28 cellular contexts compared by ENCODE assay signal in genomic region chr3:17479681-17480405, GRCh38.
"Had no signal": no experiment of that assay in that cellular context is flagged by ENCODE, and none has a peak within 500 bp of the region (broad histone marks: within the 10 kb centered on the region; RNA-seq: fewer than 3 reads in every experiment).

No MANE protein-coding gene starts in this region.

- H3K4me3 Mint-ChIP-seq: activated CD8-positive, alpha-beta T cell treated with anti-CD3 and anti-CD28 coated beads for 36 hours; activated naive CD4-positive, alpha-beta T cell treated with anti-CD3 and anti-CD28 coated beads, Interleukin-2, amount 50 U/mL, for 24 hours; activated naive CD8-positive, alpha-beta T cell treated with anti-CD3 and anti-CD28 coated beads, Interleukin-2, amount 10 ng/mL, durations not matched to agents 7 days and 5 days; activated T-cell treated with anti-CD3 and anti-CD28 coated beads, Interleukin-2, amount 50 U/mL, for 24 hours; T-helper 1 cell treated with Interleukin-12 subunit alpha and Interleukin-12 subunit beta and Interleukin-4 antibody, amounts not matched to agents 30 μg/mL and 1 μg/mL, for 36 hours; T-helper 2 cell treated with Interferon-gamma antibody and Interleukin-4, amounts not matched to agents 5 μg/mL and 100 μg/mL, for 36 hours; WTC11 had no signal

- DNase-seq: activated CD4-positive, alpha-beta T cell treated with anti-CD3 and anti-CD28 coated beads for 4 hours; activated CD8-positive, alpha-beta T cell treated with anti-CD3 and anti-CD28 coated beads for 36 hours; activated gamma-delta T cell; activated naive CD4-positive, alpha-beta T cell treated with Interleukin-2 at 50 U/mL for 16 hours; activated naive CD8-positive, alpha-beta T cell treated with anti-CD3 and anti-CD28 coated beads, Interleukin-2, amount 10 ng/mL, durations not matched to agents 7 days and 5 days; activated T-cell treated with anti-CD3 and anti-CD28 coated beads, Interleukin-2, amount 50 U/mL, for 24 hours; amygdala; MM.1S; MV-4-11; NCI-H1092; NCI-H1436 treated with DMSO at 0.1 percent for 48 hours; NCI-H1694 treated with DMSO at 0.1 percent for 48 hours; NCI-H2029; NCI-H345; NCI-H524 treated with DMSO at 0.1 percent for 48 hours; SHP77; SK-N-SH had no signal

- H3K4me3 ChIP-seq: ascending aorta, cardiac muscle cell, SJSA1 had no signal

- H3K9me3 Mint-ChIP-seq: activated CD8-positive, alpha-beta T cell treated with anti-CD3 and anti-CD28 coated beads for 36 hours; activated naive CD4-positive, alpha-beta T cell treated with anti-CD3 and anti-CD28 coated beads, Interleukin-2, amount 50 U/mL, for 24 hours; activated naive CD8-positive, alpha-beta T cell treated with anti-CD3 and anti-CD28 coated beads, Interleukin-2, amount 10 ng/mL, durations not matched to agents 7 days and 5 days; activated T-cell treated with anti-CD3 and anti-CD28 coated beads, Interleukin-2, amount 50 U/mL, for 24 hours; activated T-helper 2 cell treated with anti-CD3 and anti-CD28 coated beads, Interferon-gamma antibody, Interleukin-2, Interleukin-4, amounts not matched to agents 10 μg/mL and 5 μg/mL and 100 μg/mL, durations not matched to agents 14 hours and 24 hours and 36 hours; T-helper 1 cell treated with Interleukin-12 subunit alpha and Interleukin-12 subunit beta and Interleukin-4 antibody, amounts not matched to agents 30 μg/mL and 1 μg/mL, for 36 hours; T-helper 2 cell treated with Interferon-gamma antibody and Interleukin-4, amounts not matched to agents 5 μg/mL and 100 μg/mL, for 36 hours; WTC11 had no signal

- H3K27me3 Mint-ChIP-seq: activated CD8-positive, alpha-beta T cell treated with anti-CD3 and anti-CD28 coated beads for 36 hours; activated naive CD4-positive, alpha-beta T cell treated with anti-CD3 and anti-CD28 coated beads, Interleukin-2, amount 50 U/mL, for 24 hours; activated naive CD8-positive, alpha-beta T cell treated with anti-CD3 and anti-CD28 coated beads, Interleukin-2, amount 10 ng/mL, durations not matched to agents 7 days and 5 days; activated T-cell treated with anti-CD3 and anti-CD28 coated beads, Interleukin-2, amount 50 U/mL, for 24 hours had no signal

- H3K36me3 ChIP-seq: ascending aorta, cardiac muscle cell, SJSA1 had no signal

- H3K4me2 ChIP-seq: KMS-11, SK-N-SH had no signal

- H3K4me1 Mint-ChIP-seq: activated naive CD8-positive, alpha-beta T cell treated with anti-CD3 and anti-CD28 coated beads, Interleukin-2, amount 10 ng/mL, durations not matched to agents 7 days and 5 days had no signal

- H3K9ac ChIP-seq: KMS-11, SK-N-SH had no signal

- H3K4me1 ChIP-seq: ascending aorta, SJSA1 had no signal

- H3K9me3 ChIP-seq: ascending aorta, SJSA1, SK-N-SH had no signal

- ATAC-seq: activated CD4-positive, CD25-positive, alpha-beta regulatory T cell treated with anti-CD3 and anti-CD28 coated beads, Interleukin-2, amount 50 U/mL, for 24 hours; activated CD8-positive, alpha-beta T cell treated with anti-CD3 and anti-CD28 coated beads for 36 hours; Panc1; WTC11 had no signal

- H3K27ac Mint-ChIP-seq: activated CD8-positive, alpha-beta T cell treated with anti-CD3 and anti-CD28 coated beads for 36 hours; activated naive CD4-positive, alpha-beta T cell treated with anti-CD3 and anti-CD28 coated beads, Interleukin-2, amount 50 U/mL, for 24 hours; activated naive CD8-positive, alpha-beta T cell treated with anti-CD3 and anti-CD28 coated beads, Interleukin-2, amount 10 ng/mL, durations not matched to agents 7 days and 5 days; activated T-cell treated with anti-CD3 and anti-CD28 coated beads, Interleukin-2, amount 50 U/mL, for 24 hours; activated T-helper 2 cell treated with anti-CD3 and anti-CD28 coated beads, Interferon-gamma antibody, Interleukin-2, Interleukin-4, amounts not matched to agents 10 μg/mL and 5 μg/mL and 100 μg/mL, durations not matched to agents 14 hours and 24 hours and 36 hours; T-helper 1 cell treated with Interleukin-12 subunit alpha and Interleukin-12 subunit beta and Interleukin-4 antibody, amounts not matched to agents 30 μg/mL and 1 μg/mL, for 36 hours; T-helper 2 cell treated with Interferon-gamma antibody and Interleukin-4, amounts not matched to agents 5 μg/mL and 100 μg/mL, for 36 hours; WTC11 had no signal

- H3K27ac ChIP-seq: cardiac muscle cell, KMS-11, SJSA1 had no signal

- H3K36me3 Mint-ChIP-seq: WTC11 had no signal

- H3K27me3 ChIP-seq: ascending aorta, cardiac muscle cell, SJSA1 had no signal
